ENCODE assay signal across 1 cellular context in the genomic region with DNA sequence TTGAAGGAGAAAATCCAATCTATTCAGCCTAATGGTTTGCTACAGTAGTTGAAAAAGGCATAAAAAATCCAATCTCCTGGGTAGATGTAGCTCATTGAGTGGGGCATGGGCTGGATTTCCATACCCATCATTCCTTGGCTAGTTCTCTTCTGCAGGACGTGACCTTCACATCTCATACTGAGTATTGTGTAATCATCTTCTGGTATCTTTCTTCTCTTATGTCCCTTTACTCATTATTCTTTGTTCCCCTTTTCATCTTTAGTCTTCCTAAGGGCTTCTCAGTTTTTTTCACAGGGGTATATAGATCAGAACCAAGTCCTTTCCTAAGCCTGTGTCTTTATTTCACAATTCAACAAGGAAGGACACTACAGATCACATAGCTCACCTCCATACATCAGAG.
TF ChIP-seq lines count a peak whose summit lies in the region.

No MANE protein-coding gene starts in this region.

TF ChIP-seq in IMR-90, 13 proteins besides CTCF, POLR2A, EP300 and RAD21:
- peak; percentile 75 for TF ChIP-seq CEBPB (IDR thresholded peaks at IDR 0.05; ENCODE audit: low read depth, low read length)
- TF ChIP-seq MAZ (IDR thresholded peaks at IDR 0.05; ENCODE audit: borderline replicate concordance, low read depth, low read length), result no peak
TF ChIP-seq in IMR-90: peak in this region for 1.
